ENCODE assay signal across 9 cellular contexts in the genomic region with DNA sequence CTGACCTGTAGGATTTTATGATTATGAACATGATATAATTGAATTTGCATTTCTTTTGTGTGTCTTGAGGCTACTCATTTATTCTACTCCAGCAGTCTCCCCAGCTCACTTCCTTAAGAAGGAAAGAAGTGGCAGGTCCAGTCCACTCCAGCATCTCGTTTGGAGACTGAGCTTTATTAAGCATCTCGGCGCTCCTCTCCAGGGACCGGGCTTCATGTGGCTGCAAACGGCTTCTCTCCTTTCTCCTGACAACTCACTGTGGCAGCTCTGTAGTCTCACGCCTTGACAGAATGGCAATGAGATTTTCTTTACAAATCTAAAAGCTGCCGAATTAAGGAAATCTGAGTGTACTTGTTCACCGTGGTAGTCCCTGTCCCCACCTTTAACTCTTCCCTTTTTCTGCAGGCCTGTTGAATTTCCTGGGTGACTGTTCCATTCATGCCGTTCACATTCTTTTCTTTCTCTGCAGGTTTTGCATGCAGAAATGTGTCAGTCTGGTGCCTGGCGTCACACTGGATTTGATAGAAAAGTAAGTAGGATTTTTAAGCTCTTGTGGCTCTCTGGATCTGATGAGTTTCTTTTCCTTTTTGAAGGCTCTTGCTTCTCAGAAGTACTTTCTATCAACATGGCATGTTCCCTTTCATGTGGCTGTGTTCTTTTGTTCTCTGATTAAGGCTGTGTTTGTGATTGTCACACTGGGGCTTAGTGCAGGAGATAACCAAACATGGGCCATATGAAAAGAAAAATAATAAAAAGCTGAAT.
DNase-seq lines count a peak whose midpoint lies in the region; ATAC-seq, FAIRE-seq and TF ChIP-seq lines count a peak whose summit lies in the region.
"Had no signal": no experiment of that assay in that cellular context is flagged by ENCODE, and none has a peak within 500 bp of the region (broad histone marks: within the 10 kb centered on the region; RNA-seq: fewer than 3 reads in every experiment).

No MANE protein-coding gene starts in this region.

- no peak for FAIRE-seq in urothelium cell line (lab: Jason Lieb, UNC)

- intact Hi-C loops in Panc1 (cut with micrococcal nuclease; ENCODE audit: unreplicated experiment) = no loop called here

- no TSS peak for BruUV-seq in Panc1 (replicated peaks; lab: Mats Ljungman, UMichigan)

- H3K36me3 ChIP-seq in Panc1 (ENCODE audit: control insufficient read depth, insufficient read depth, low read length) = no peaks in the 10 kb centered on the region
- no peaks in the 10 kb centered on the region for H3K36me3 ChIP-seq in rectal smooth muscle tissue (ENCODE audit: control insufficient read depth, insufficient read depth, low read length)
- H3K36me3 ChIP-seq: neutrophil had no signal

- H3K27me3 ChIP-seq in Panc1 (ENCODE audit: control insufficient read depth, insufficient read depth, low read length) (no peaks in the 10 kb centered on the region), rectal smooth muscle tissue (ENCODE audit: control insufficient read depth, insufficient read depth, low read length) (no peaks in the 10 kb centered on the region)
- H3K27me3 ChIP-seq: neutrophil had no signal

- no peak overlapping the region for H3K9ac ChIP-seq in rectal smooth muscle tissue (ENCODE audit: low read length)

- TF ChIP-seq CTCF in Panc1 (IDR thresholded peaks at IDR 0.05) = no peak
- TF ChIP-seq CTCF in coronary artery (IDR thresholded peaks at IDR 0.05) = no peak
- TF ChIP-seq CTCF in GM10248 (IDR thresholded peaks at IDR 0.05; ENCODE audit: control extremely low read depth, extremely low read depth, low read depth, missing control alignments) = no peak

- DNase-seq in DMS53 (lab: John Stamatoyannopoulos, UW) (peak; percentile 73), Panc1 (ENCODE audit: low read depth, low spot score) (no peak), coronary artery (ENCODE audit: low spot score) (peak; percentile 46), GM10248 (ENCODE audit: extremely low spot score) (no peak), GDM1 (lab: John Stamatoyannopoulos, UW) (no peak), urothelium cell line (ENCODE audit: low spot score) (no peak)

- POLR2A ChIA-PET in Panc1 (lab: Charles Lee) (interaction anchor here (0.6 to 0.9 kb wide), 2 partner anchors 36 to 763 kb away, joined by 10 to 11 read pairs; no protein-coding TSS in a partner anchor), GM10248 (lab: Yijun Ruan, JAX) (no interaction called here)

- H3K4me1 ChIP-seq in Panc1 (ENCODE audit: control insufficient read depth, insufficient read depth, low read length) = peaks cover 46% of the 10 kb centered on the region
- H3K4me1 ChIP-seq in rectal smooth muscle tissue (ENCODE audit: control insufficient read depth, insufficient read depth, low read length) = peaks cover 18% of the 10 kb centered on the region

- H3K4me3 ChIP-seq in Panc1 (ENCODE audit: low read depth in 2 of 2, low read length in 2 of 2) (peak overlapping the region in 1 of 2 experiments; percentile 35; a peak in 2 of 4 replicates), coronary artery (no peak overlapping the region), rectal smooth muscle tissue (ENCODE audit: low read length) (no peak overlapping the region)

- peaks cover 4% of the 10 kb centered on the region; the same call in 1 of the 2 replicates for H3K9me3 ChIP-seq in Panc1 (ENCODE audit: control insufficient read depth, insufficient read depth, low read depth, low read length)
- H3K9me3 ChIP-seq: neutrophil had no signal

- H3K27ac ChIP-seq in Panc1 (ENCODE audit: low read length) (peak overlapping the region; percentile 96), coronary artery (peak overlapping the region in 1 of 2 donors; percentile 66), rectal smooth muscle tissue (ENCODE audit: low read depth, low read length) (peak overlapping the region; percentile 63)
- H3K27ac ChIP-seq: neutrophil had no signal

- ATAC-seq in Panc1 (no peak; the same call in 1 of the 2 replicates), HG03354 (IDR thresholded peaks at IDR 0.05; ENCODE audit: poor library complexity, severe bottlenecking, unreplicated experiment) (no peak)

- in situ Hi-C loops in Panc1 (cut with HindIII; ENCODE audit: low pct_unique_long_range_greater_than_20kb, low sequenced_read_pairs) = no loop called here

- CTCF ChIA-PET in Panc1 (lab: Charles Lee) (interaction anchor here (0.6 kb wide), 2 partner anchors 31 to 67 kb away, joined by 4 read pairs; no protein-coding TSS in a partner anchor), GM10248 (lab: Yijun Ruan, JAX) (interaction anchor here (1.1 to 2.3 kb wide), 5 partner anchors 9 to 134 kb away, joined by 3 to 13 read pairs (median 3); no protein-coding TSS in a partner anchor)

Comparison
In these comparisons a context has a peak if more than half of its experiments do, and no peak if none do; other contexts are left out.
1. DNase-seq: peak in DMS53 (single experiment) and coronary artery (single experiment); none in Panc1 (single experiment), GM10248 (single experiment), GDM1 (single experiment) and urothelium cell line (single experiment).